ENCODE assay signal across 20 cellular contexts in genomic region chr4:1543976-1544375, GRCh38.
"Had no signal": no experiment of that assay in that cellular context is flagged by ENCODE, and none has a peak within 500 bp of the region (broad histone marks: within the 10 kb centered on the region; RNA-seq: fewer than 3 reads in every experiment).

No MANE protein-coding gene starts in this region.

- H3K4me1 ChIP-seq: psoas muscle had no signal

- H3K27ac ChIP-seq: epithelial cell of prostate, neutrophil, psoas muscle, thoracic aorta had no signal

- DNase-seq: effector memory CD8-positive, alpha-beta T cell; gastrocnemius medialis; islet precursor cell; mesenchymal stem cell; midbrain; nephron progenitor cell; sigmoid colon; stimulated activated CD4-positive, alpha-beta T cell treated with anti-CD3 and anti-CD28 coated beads, Interleukin-2, amount 100 ng/mL, for 24 hours; stimulated activated naive CD4-positive, alpha-beta T cell; stomach; substantia nigra; trophoblast cell had no signal

- H3K9me3 ChIP-seq: esophagus muscularis mucosa, gastrocnemius medialis, left lung, neutrophil, psoas muscle, sigmoid colon, stomach, thoracic aorta had no signal

- ATAC-seq: effector memory CD8-positive, alpha-beta T cell; gastrocnemius medialis; left lung; psoas muscle had no signal

- H3K36me3 ChIP-seq: esophagus muscularis mucosa, gastrocnemius medialis, left lung, neutrophil, sigmoid colon, stomach, thoracic aorta had no signal

- H3K4me3 Mint-ChIP-seq: effector memory CD8-positive, alpha-beta T cell had no signal

- H3K27ac Mint-ChIP-seq: effector memory CD8-positive, alpha-beta T cell; nephron progenitor cell had no signal

- H3K4me3 ChIP-seq: lung, psoas muscle, sigmoid colon, skin epidermis, stomach, thoracic aorta had no signal

- H3K9me3 Mint-ChIP-seq: effector memory CD8-positive, alpha-beta T cell; nephron progenitor cell had no signal
